In the genomic region with DNA sequence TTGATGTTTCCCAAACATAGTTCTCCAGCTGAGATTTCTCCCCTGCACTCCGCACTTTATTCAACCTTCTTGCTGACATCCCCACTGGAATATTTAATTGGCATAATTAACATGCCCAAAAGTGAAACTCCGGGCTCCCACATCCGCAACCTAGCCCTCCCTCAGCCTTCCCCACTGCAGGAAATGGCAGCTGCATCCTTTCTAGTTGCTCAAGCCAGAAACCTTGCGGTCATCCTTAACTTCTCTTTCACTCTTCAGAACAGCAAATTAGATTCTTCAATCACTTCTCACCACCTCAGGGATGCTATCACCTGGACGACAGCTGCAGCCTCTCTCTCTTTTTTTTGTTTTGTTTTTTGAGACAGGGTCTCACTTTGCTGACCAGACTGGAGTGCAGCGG, we compare ENCODE assay signal across 19 cellular contexts. TPM values are rescaled to one million over a fixed set of nuclear protein-coding genes. Genes with fewer than 3 reads are reported as not detected.
DNase-seq lines count a peak whose midpoint lies in the region; ATAC-seq and TF ChIP-seq lines count a peak whose summit lies in the region.
"Had no signal": no experiment of that assay in that cellular context is flagged by ENCODE, and none has a peak within 500 bp of the region (broad histone marks: within the 10 kb centered on the region; RNA-seq: fewer than 3 reads in every experiment).

No MANE protein-coding gene starts in this region.

- peaks cover 17% of the 10 kb centered on the region for H3K4me1 ChIP-seq in KMS-11 (ENCODE audit: low read depth, poor library complexity, severe bottlenecking)
- H3K4me1 ChIP-seq in osteoblast (ENCODE audit: insufficient read depth, low read length) = peaks cover 6% of the 10 kb centered on the region
- H3K4me1 ChIP-seq in colonic mucosa = peaks cover 4% of the 10 kb centered on the region
- H3K4me1 ChIP-seq: gastrocnemius medialis had no signal

- H3K36me3 ChIP-seq in KMS-11 (ENCODE audit: insufficient read depth) (no peaks in the 10 kb centered on the region), osteoblast (ENCODE audit: insufficient read depth, low read length) (no peaks in the 10 kb centered on the region), colonic mucosa (no peaks in the 10 kb centered on the region)
- H3K36me3 ChIP-seq: breast epithelium, gastrocnemius medialis had no signal

- peak overlapping the region; percentile 57 for H3K27ac Mint-ChIP-seq in activated CD4-positive, alpha-beta T cell treated with anti-CD3 and anti-CD28 coated beads, Interleukin-2, amount 10 ng/mL, durations not matched to agents 7 days and 5 days
- peak overlapping the region; percentile 83 for H3K27ac Mint-ChIP-seq in T-helper 17 cell
- H3K27ac Mint-ChIP-seq: endodermal cell, immature natural killer cell had no signal

- H3K9me3 Mint-ChIP-seq in activated CD4-positive, alpha-beta T cell treated with anti-CD3 and anti-CD28 coated beads, Interleukin-2, amount 10 ng/mL, durations not matched to agents 7 days and 5 days = no peaks in the 10 kb centered on the region
- H3K9me3 Mint-ChIP-seq: endodermal cell, immature natural killer cell had no signal

- H3K27me3 Mint-ChIP-seq in activated CD4-positive, alpha-beta T cell treated with anti-CD3 and anti-CD28 coated beads, Interleukin-2, amount 10 ng/mL, durations not matched to agents 7 days and 5 days = peaks cover 42% of the 10 kb centered on the region
- peaks cover 55% of the 10 kb centered on the region for H3K27me3 Mint-ChIP-seq in T-helper 17 cell

- no peaks in the 10 kb centered on the region for H3K9me3 ChIP-seq in T-helper 17 cell (ENCODE audit: control insufficient read depth, low read length, poor library complexity, severe bottlenecking)
- no peaks in the 10 kb centered on the region for H3K9me3 ChIP-seq in osteoblast (ENCODE audit: low read depth, low read length)
- H3K9me3 ChIP-seq in colonic mucosa = no peaks in the 10 kb centered on the region
- H3K9me3 ChIP-seq: breast epithelium, gastrocnemius medialis had no signal

- H3K79me2 ChIP-seq in KMS-11 (ENCODE audit: insufficient read depth, low read depth) (no peaks in the 10 kb centered on the region), osteoblast (ENCODE audit: insufficient read depth, low read length) (no peaks in the 10 kb centered on the region)

- H3K27ac ChIP-seq in KMS-11 (no peak overlapping the region), osteoblast (ENCODE audit: low read depth, low read length) (no peak overlapping the region), colonic mucosa (no peak overlapping the region)
- H3K27ac ChIP-seq: breast epithelium, gastrocnemius medialis, HL-60, PC-9 had no signal

- POLR2A ChIA-PET in activated CD4-positive, alpha-beta T cell treated with anti-CD3 and anti-CD28 coated beads, Interleukin-2, amount 10 ng/mL, durations not matched to agents 7 days and 5 days (lab: Charles Lee) = no interaction called here

- peak; percentile 30 for DNase-seq in activated CD4-positive, alpha-beta T cell treated with anti-CD3 and anti-CD28 coated beads, Interleukin-2, amount 10 ng/mL, durations not matched to agents 7 days and 5 days
- DNase-seq in activated CD4-positive, alpha-beta T cell treated with anti-CD3 and anti-CD28 coated beads, Interleukin-2, amount 50 U/mL, for 1 hour = no peak
- no peak for DNase-seq in T-helper 17 cell
- DNase-seq in osteoblast (ENCODE audit: insufficient read length, low spot score, missing footprints) = peak; percentile 13
- no peak for DNase-seq in NCI-H1092 (lab: John Stamatoyannopoulos, UW)
- no peak for DNase-seq in NCI-H1930 (lab: John Stamatoyannopoulos, UW)
- no peak for DNase-seq in colonic mucosa
- DNase-seq: activated CD4-positive, alpha-beta T cell treated with anti-CD3 and anti-CD28 coated beads, Interleukin-2, amount 50 U/mL, for 4 hours; activated effector memory CD4-positive, alpha-beta T cell treated with Interleukin-2 at 50 U/mL for 16 hours; gastrocnemius medialis; immature natural killer cell; PC-9; small intestine had no signal

- peak overlapping the region; percentile 7; the same call in 1 of the 2 replicates for H3K4me2 ChIP-seq in KMS-11
- no peak overlapping the region for H3K4me2 ChIP-seq in osteoblast (ENCODE audit: insufficient read depth, low read length)
- H3K4me2 ChIP-seq: PC-9 had no signal

- peak overlapping the region; percentile 28 for H3K4me3 Mint-ChIP-seq in activated CD4-positive, alpha-beta T cell treated with anti-CD3 and anti-CD28 coated beads, Interleukin-2, amount 10 ng/mL, durations not matched to agents 7 days and 5 days
- peak overlapping the region; percentile 84 for H3K4me3 Mint-ChIP-seq in T-helper 17 cell
- H3K4me3 Mint-ChIP-seq: endodermal cell had no signal

- no peaks in the 10 kb centered on the region for H3K36me3 Mint-ChIP-seq in activated CD4-positive, alpha-beta T cell treated with anti-CD3 and anti-CD28 coated beads, Interleukin-2, amount 10 ng/mL, durations not matched to agents 7 days and 5 days (ENCODE audit: low read depth)
- H3K36me3 Mint-ChIP-seq in T-helper 17 cell (ENCODE audit: low read depth) = peaks cover 9% of the 10 kb centered on the region
- H3K36me3 Mint-ChIP-seq: immature natural killer cell had no signal

- no peak overlapping the region for H3K9ac ChIP-seq in KMS-11
- H3K9ac ChIP-seq in colonic mucosa (ENCODE audit: low read depth in 2 of 2, low read length in 2 of 2) = no peak overlapping the region

- H3K27me3 ChIP-seq in KMS-11 (ENCODE audit: insufficient read depth, low read depth) (peaks cover 64% of the 10 kb centered on the region), osteoblast (ENCODE audit: insufficient read depth, low read length) (peaks cover 47% of the 10 kb centered on the region), colonic mucosa (no peaks in the 10 kb centered on the region)
- H3K27me3 ChIP-seq: breast epithelium had no signal

- H4K20me1 ChIP-seq in KMS-11 (ENCODE audit: insufficient read depth) (no peaks in the 10 kb centered on the region), osteoblast (ENCODE audit: insufficient read depth, low read length) (no peaks in the 10 kb centered on the region)

- ATAC-seq in T-helper 17 cell = no peak
- ATAC-seq: gastrocnemius medialis had no signal

- no peak for TF ChIP-seq CTCF in KMS-11 (conservative IDR thresholded peaks at IDR 0.05; ENCODE audit: low read depth, low read length)
- TF ChIP-seq CTCF in osteoblast (IDR thresholded peaks at IDR 0.05; ENCODE audit: extremely low read depth, low read depth, low read length) = no peak
- TF ChIP-seq CTCF in colonic mucosa (IDR thresholded peaks at IDR 0.05) = no peak

- intact Hi-C loops in colonic mucosa (cut with DNase I) = no loop called here

- no peak overlapping the region for H2AFZ ChIP-seq in KMS-11 (ENCODE audit: low read depth)
- no peak overlapping the region for H2AFZ ChIP-seq in osteoblast (ENCODE audit: low read length)
- H2AFZ ChIP-seq: PC-9 had no signal

- H3K4me3 ChIP-seq in KMS-11 (IDR thresholded peaks at IDR 0.05; ENCODE audit: insufficient read depth, low read depth, low read length) (no peak overlapping the region), osteoblast (ENCODE audit: insufficient read depth, low read length) (no peak overlapping the region), colonic mucosa (no peak overlapping the region)
- H3K4me3 ChIP-seq: breast epithelium, gastrocnemius medialis, PC-9 had no signal

- CTCF ChIA-PET in activated CD4-positive, alpha-beta T cell treated with anti-CD3 and anti-CD28 coated beads, Interleukin-2, amount 10 ng/mL, durations not matched to agents 7 days and 5 days (lab: Charles Lee) = interaction anchor here (1.0 to 1.6 kb wide), 3 partner anchors 12 to 209 kb away, joined by 3 to 7 read pairs (median 4); no protein-coding TSS in a partner anchor

- H3K4me1 Mint-ChIP-seq in activated CD4-positive, alpha-beta T cell treated with anti-CD3 and anti-CD28 coated beads, Interleukin-2, amount 10 ng/mL, durations not matched to agents 7 days and 5 days = peaks cover 29% of the 10 kb centered on the region
- peaks cover 23% of the 10 kb centered on the region for H3K4me1 Mint-ChIP-seq in T-helper 17 cell

RNA-seq across cellular contexts. Expression of a gene that starts 15.8 kb away (rescaled TPM):
- under 1 TPM; 0.17 to 0.19 TPM for total RNA-seq in activated CD4-positive, alpha-beta T cell treated with anti-CD3 and anti-CD28 coated beads, Interleukin-2, amount 10 ng/mL, durations not matched to agents 7 days and 5 days
- total RNA-seq in T-helper 17 cell (under 1 TPM; 0.42 to 0.76 TPM), osteoblast (0.29 and 0.36 TPM in 2 replicates), colonic mucosa (under 1 TPM; 0.30 to 0.35 TPM)
- total RNA-seq: PC-9 had no signal

RNA-seq across cellular contexts. Expression of a gene that starts 55.2 kb away (rescaled TPM):
- not detected for total RNA-seq in activated CD4-positive, alpha-beta T cell treated with anti-CD3 and anti-CD28 coated beads, Interleukin-2, amount 10 ng/mL, durations not matched to agents 7 days and 5 days
- not detected for total RNA-seq in T-helper 17 cell
- not detected in 2 replicates for total RNA-seq in osteoblast
- total RNA-seq in colonic mucosa = not detected
- total RNA-seq: breast epithelium; gastrocnemius medialis; omental fat pad; PC-9; T-helper 2 cell treated with Interferon-gamma antibody and Interleukin-4, amounts not matched to agents 100 ng/mL and 5 ng/mL, for 36 hours had no signal

Comparison
In these comparisons a context has a peak if more than half of its experiments do, and no peak if none do; other contexts are left out.
1. DNase-seq: peak in activated CD4-positive, alpha-beta T cell treated with anti-CD3 and anti-CD28 coated beads, Interleukin-2, amount 10 ng/mL, durations not matched to agents 7 days and 5 days (single experiment) and osteoblast (single experiment); none in activated CD4-positive, alpha-beta T cell treated with anti-CD3 and anti-CD28 coated beads, Interleukin-2, amount 50 U/mL, for 1 hour (single experiment), T-helper 17 cell (0 of 3), NCI-H1092 (single experiment), NCI-H1930 (0 of 2) and colonic mucosa (single experiment).